ENCODE assay signal across 18 cellular contexts in the genomic region with DNA sequence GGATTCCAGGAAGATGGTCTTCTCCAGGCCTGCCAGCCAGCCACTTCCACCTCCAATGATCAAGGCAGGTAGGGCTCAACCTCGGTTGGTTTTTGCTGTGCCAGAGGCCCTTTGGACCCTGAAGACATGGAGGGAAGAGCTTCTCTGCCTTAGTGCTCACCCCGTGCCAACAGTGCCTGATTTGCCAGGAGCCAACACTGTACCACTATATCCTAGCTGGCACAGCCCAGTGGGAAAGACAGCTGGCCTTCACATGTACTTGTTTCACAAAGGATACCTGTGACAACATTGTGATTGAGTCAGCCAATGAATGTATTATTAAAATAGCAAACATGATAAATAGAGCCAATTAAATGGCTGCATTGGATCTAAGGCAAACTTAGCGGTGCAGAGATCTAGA. TPM values are rescaled to one million over a fixed set of nuclear protein-coding genes. Genes with fewer than 3 reads are reported as not detected.
DNase-seq lines count a peak whose midpoint lies in the region; ATAC-seq and TF ChIP-seq lines count a peak whose summit lies in the region.
"Had no signal": no experiment of that assay in that cellular context is flagged by ENCODE, and none has a peak within 500 bp of the region (broad histone marks: within the 10 kb centered on the region; RNA-seq: fewer than 3 reads in every experiment).

No MANE protein-coding gene starts in this region.

- DNase-seq in natural killer cell treated with Interleukin-12 subunit alpha and Interleukin-12 subunit beta and Interleukin-15 and Interleukin-18, amount 100 ng/mL, for 72 hours (ENCODE audit: low spot score) = no peak
- DNase-seq in natural killer cell (no peak), body of pancreas (peak; percentile 13 to 51 (median 43)), SJCRH30 (no peak), RWPE1 (ENCODE audit: low spot score) (no peak), neuronal stem cell (ENCODE audit: low spot score) (no peak)
- DNase-seq: 8988T; Calu3; CD8-positive, alpha-beta T cell; DMS79 treated with DMSO at 0.1 percent for 48 hours; GM23248; KBM-7 had no signal

- 32 to 46% methylated on average over 2 to 3 of the region's 3 CpGs for WGBS in body of pancreas, 2 donors
- no CpG with 5 or more reads among the region's 3 CpGs for WGBS in neuronal stem cell (ENCODE audit: extremely low coverage in 2 of 2, insufficient read length in 2 of 2, insufficient replicate concordance in 1 of 2), 2 donors

- H2AK5ac ChIP-seq in neuronal stem cell (ENCODE audit: low read depth, low read length) = no peak overlapping the region

- H3K18ac ChIP-seq in neuronal stem cell (ENCODE audit: low read length) = no peak overlapping the region

- H3K36me3 ChIP-seq in body of pancreas (replicated peaks in 1 of 2; ENCODE audit: insufficient read depth in 1 of 2, low read depth in 2 of 2) (no peaks in the 10 kb centered on the region), SJCRH30 (no peaks in the 10 kb centered on the region), neuronal stem cell (replicated peaks in 1 of 2; ENCODE audit: control insufficient read depth in 2 of 2, insufficient read depth in 2 of 2, low read length in 2 of 2) (peaks cover 0 to 2% of the 10 kb centered on the region in 2 donors)
- H3K36me3 ChIP-seq: BLaER1 treated with 17β-estradiol and CSF1 and Interleukin-3, amounts not matched to agents 10 nM and 100 nM; HAP-1 had no signal

- no peak overlapping the region for H2BK12ac ChIP-seq in neuronal stem cell (ENCODE audit: low read length)

- H3K9me3 Mint-ChIP-seq in natural killer cell treated with Interleukin-12 subunit alpha and Interleukin-12 subunit beta and Interleukin-15 and Interleukin-18, amount 100 ng/mL, for 72 hours = no peaks in the 10 kb centered on the region
- no peaks in the 10 kb centered on the region for H3K9me3 Mint-ChIP-seq in natural killer cell
- H3K9me3 Mint-ChIP-seq: CD8-positive, alpha-beta T cell; IgD-negative memory B cell had no signal

- CTCF ChIA-PET in RWPE1 (lab: Yijun Ruan, JAX) = no interaction called here

- H3K27me3 Mint-ChIP-seq in natural killer cell treated with Interleukin-12 subunit alpha and Interleukin-12 subunit beta and Interleukin-15 and Interleukin-18, amount 100 ng/mL, for 72 hours = no peaks in the 10 kb centered on the region
- H3K27me3 Mint-ChIP-seq in natural killer cell (ENCODE audit: low read depth in 2 of 2) = no peaks in the 10 kb centered on the region
- H3K27me3 Mint-ChIP-seq: B cell, IgD-negative memory B cell had no signal

- peak overlapping the region; percentile 4 for H3K4me3 Mint-ChIP-seq in natural killer cell treated with Interleukin-12 subunit alpha and Interleukin-12 subunit beta and Interleukin-15 and Interleukin-18, amount 100 ng/mL, for 72 hours
- H3K4me3 Mint-ChIP-seq in natural killer cell = no peak overlapping the region
- H3K4me3 Mint-ChIP-seq: B cell; CD8-positive, alpha-beta T cell; IgD-negative memory B cell had no signal

- H2BK5ac ChIP-seq in neuronal stem cell (ENCODE audit: low read length) = no peak overlapping the region

- no peak overlapping the region for H3K4me2 ChIP-seq in neuronal stem cell (ENCODE audit: insufficient read depth, low read length, poor library complexity, severe bottlenecking)
- H3K4me2 ChIP-seq: BLaER1 treated with 17β-estradiol and CSF1 and Interleukin-3, amounts not matched to agents 10 nM and 100 nM had no signal

- H3K4ac ChIP-seq in neuronal stem cell (ENCODE audit: low read length) = no peak overlapping the region

- TF ChIP-seq POLR2A in body of pancreas (IDR thresholded peaks at IDR 0.05) = no peak

- H3K36me3 Mint-ChIP-seq in natural killer cell treated with Interleukin-12 subunit alpha and Interleukin-12 subunit beta and Interleukin-15 and Interleukin-18, amount 100 ng/mL, for 72 hours = no peaks in the 10 kb centered on the region
- H3K36me3 Mint-ChIP-seq in natural killer cell = no peaks in the 10 kb centered on the region
- H3K36me3 Mint-ChIP-seq: CD8-positive, alpha-beta T cell; IgD-negative memory B cell had no signal

- H3K9me3 ChIP-seq in body of pancreas (no peaks in the 10 kb centered on the region), SJCRH30 (replicated peaks) (no peaks in the 10 kb centered on the region), neuronal stem cell (replicated peaks in 1 of 2; ENCODE audit: control insufficient read depth in 2 of 2, insufficient read depth in 1 of 2, low read depth in 1 of 2, low read length in 2 of 2) (no peaks in the 10 kb centered on the region)
- H3K9me3 ChIP-seq: HAP-1 had no signal

- intact Hi-C loops in natural killer cell (cut with micrococcal nuclease) (no loop called here), body of pancreas (cut with DNase I) (no loop called here)

- TF ChIP-seq CTCF in natural killer cell (IDR thresholded peaks at IDR 0.05) (no peak), body of pancreas (IDR thresholded peaks at IDR 0.05) (no peak), RWPE1 (conservative IDR thresholded peaks at IDR 0.05; ENCODE audit: low read depth) (no peak)

- H3K4me1 ChIP-seq in body of pancreas (peaks cover 7% of the 10 kb centered on the region), SJCRH30 (no peaks in the 10 kb centered on the region), neuronal stem cell (ENCODE audit: control insufficient read depth in 2 of 2, insufficient read depth in 1 of 2, low read depth in 1 of 2, low read length in 2 of 2) (no peaks in the 10 kb centered on the region)
- H3K4me1 ChIP-seq: HAP-1 had no signal

- H3K27ac Mint-ChIP-seq in natural killer cell treated with Interleukin-12 subunit alpha and Interleukin-12 subunit beta and Interleukin-15 and Interleukin-18, amount 100 ng/mL, for 72 hours = no peak overlapping the region
- no peak overlapping the region for H3K27ac Mint-ChIP-seq in natural killer cell
- H3K27ac Mint-ChIP-seq: B cell; CD8-positive, alpha-beta T cell; IgD-negative memory B cell had no signal

- H3K9ac ChIP-seq in neuronal stem cell (ENCODE audit: low read depth, low read length, poor library complexity) = no peak overlapping the region
- H3K9ac ChIP-seq: BLaER1 treated with 17β-estradiol and CSF1 and Interleukin-3, amounts not matched to agents 10 nM and 100 nM; GM23248 had no signal

- no peak overlapping the region for H2BK15ac ChIP-seq in neuronal stem cell (ENCODE audit: low read length)

- H3K14ac ChIP-seq in neuronal stem cell (ENCODE audit: low read length) = no peak overlapping the region

- H3K27ac ChIP-seq in body of pancreas (no peak overlapping the region), SJCRH30 (no peak overlapping the region), RWPE1 (no peak overlapping the region), neuronal stem cell (replicated peaks; ENCODE audit: low read length) (no peak overlapping the region)
- H3K27ac ChIP-seq: BLaER1 treated with 17β-estradiol and CSF1 and Interleukin-3, amounts not matched to agents 10 nM and 100 nM; GM23248 had no signal

- H4K8ac ChIP-seq in neuronal stem cell (ENCODE audit: low read depth, low read length) = no peak overlapping the region

- POLR2A ChIA-PET in RWPE1 (lab: Yijun Ruan, JAX; ENCODE audit: low non-redundant PET) = no interaction called here

- no peaks in the 10 kb centered on the region for H3K27me3 ChIP-seq in body of pancreas
- H3K27me3 ChIP-seq in SJCRH30 = no peaks in the 10 kb centered on the region
- no peaks in the 10 kb centered on the region for H3K27me3 ChIP-seq in neuronal stem cell (ENCODE audit: control insufficient read depth in 3 of 3, insufficient read depth in 3 of 3, low read depth in 1 of 3, low read length in 3 of 3)

- no peaks in the 10 kb centered on the region for H3K79me1 ChIP-seq in neuronal stem cell (ENCODE audit: low read depth, low read length)

- ATAC-seq in natural killer cell treated with Interleukin-12 subunit alpha and Interleukin-12 subunit beta and Interleukin-15 and Interleukin-18, amount 100 ng/mL, for 72 hours = no peak
- ATAC-seq in natural killer cell (no peak), HG02938 (IDR thresholded peaks at IDR 0.05; ENCODE audit: unreplicated experiment) (peak; percentile 5), body of pancreas (no peak)
- ATAC-seq: CD8-positive, alpha-beta T cell had no signal

- no peak overlapping the region for H4K91ac ChIP-seq in neuronal stem cell (ENCODE audit: low read depth, low read length, poor library complexity)

- H3K4me1 Mint-ChIP-seq in natural killer cell treated with Interleukin-12 subunit alpha and Interleukin-12 subunit beta and Interleukin-15 and Interleukin-18, amount 100 ng/mL, for 72 hours (ENCODE audit: low read depth in 2 of 2) = peaks cover 8 to 11% of the 10 kb centered on the region in 2 donors
- peaks cover 8% of the 10 kb centered on the region in 2 donors for H3K4me1 Mint-ChIP-seq in natural killer cell
- H3K4me1 Mint-ChIP-seq: B cell had no signal

- H3K4me3 ChIP-seq in body of pancreas = no peak overlapping the region
- H3K4me3 ChIP-seq in SJCRH30 = no peak overlapping the region
- H3K4me3 ChIP-seq in neuronal stem cell (ENCODE audit: low read length in 2 of 2) = no peak overlapping the region
- H3K4me3 ChIP-seq: BLaER1 treated with 17β-estradiol and CSF1 and Interleukin-3, amounts not matched to agents 10 nM and 100 nM; GM12878; GM23248; HAP-1 had no signal

- no peak overlapping the region for H2BK120ac ChIP-seq in neuronal stem cell (ENCODE audit: low read depth, low read length)

- H2AFZ ChIP-seq in neuronal stem cell (ENCODE audit: low read length) = no peak overlapping the region
- H2AFZ ChIP-seq: GM23248 had no signal

- H3K23ac ChIP-seq in neuronal stem cell (ENCODE audit: low read depth, low read length, poor library complexity) = no peak overlapping the region

RNA-seq across cellular contexts. Expression of gene PRPS1, which starts 51.9 kb away (rescaled TPM):
- 100 to 1,000 TPM in 1 of 2 donors, 10 to 100 TPM in 1; 59.2 to 104 TPM for total RNA-seq in natural killer cell treated with Interleukin-12 subunit alpha and Interleukin-12 subunit beta and Interleukin-15 and Interleukin-18, amount 100 ng/mL, for 72 hours
- total RNA-seq in natural killer cell (10 to 100 TPM; 43.7 to 51.5 (median 49.3) TPM), body of pancreas (10 to 100 TPM in 1 of 2 donors, 1 to 10 TPM in 1; 6.5 to 18.1 TPM)
- total RNA-seq in SJCRH30 (2014; rRNA removed; shearing (Covaris generic)) = 68.5 and 69.7 TPM in 2 replicates
- polyA plus RNA-seq in neuronal stem cell (2013, experiment 1 of 2) = 67.0 TPM
- polyA plus RNA-seq in neuronal stem cell (2013, experiment 2 of 2) = 67.3 TPM

Comparison
In these comparisons a context has a peak if more than half of its experiments do, and no peak if none do; other contexts are left out.
1. DNase-seq: peak in body of pancreas (4 of 4); none in natural killer cell treated with Interleukin-12 subunit alpha and Interleukin-12 subunit beta and Interleukin-15 and Interleukin-18, amount 100 ng/mL, for 72 hours (single experiment), natural killer cell (single experiment), SJCRH30 (0 of 2), RWPE1 (single experiment) and neuronal stem cell (single experiment).